ENCODE assay signal across 17 cellular contexts in the genomic region with DNA sequence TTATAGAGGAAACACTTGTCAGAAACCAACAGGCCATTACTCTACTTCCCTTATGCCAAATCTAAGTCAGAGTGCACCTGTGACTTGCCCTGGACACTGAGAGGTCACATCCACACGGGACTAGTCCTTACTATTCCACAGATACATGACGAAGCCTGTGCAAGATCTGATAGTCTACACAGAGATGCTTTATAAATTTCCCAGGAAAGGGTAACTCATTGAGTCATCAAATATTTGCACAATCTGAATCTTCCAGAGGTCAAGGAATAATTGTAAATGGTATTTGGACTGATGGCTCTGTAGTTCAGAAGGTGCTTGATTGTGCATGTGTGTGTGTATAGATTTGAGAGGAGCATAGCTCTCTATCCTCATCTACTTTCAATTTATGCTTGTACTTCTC.
"Had no signal": no experiment of that assay in that cellular context is flagged by ENCODE, and none has a peak within 500 bp of the region (broad histone marks: within the 10 kb centered on the region; RNA-seq: fewer than 3 reads in every experiment).

No MANE protein-coding gene starts in this region.

- H3K27ac Mint-ChIP-seq: activated T-helper 17 cell treated with anti-CD3 and anti-CD28 coated beads, Interleukin-2, amount 50 U/mL, for 72 hours; nephron had no signal

- H3K27me3 ChIP-seq: adrenal gland, tibial nerve, uterus had no signal

- H3K27ac ChIP-seq: adrenal gland, skin epidermis, tibial nerve, uterus had no signal

- H3K36me3 ChIP-seq: adrenal gland, tibial nerve, uterus had no signal

- H3K4me3 ChIP-seq: adrenal gland, skin epidermis, tibial nerve, uterus had no signal

- H3K4me3 Mint-ChIP-seq: activated T-helper 17 cell treated with anti-CD3 and anti-CD28 coated beads, Interleukin-2, amount 50 U/mL, for 72 hours; nephron had no signal

- H3K27me3 Mint-ChIP-seq: activated T-helper 17 cell treated with anti-CD3 and anti-CD28 coated beads, Interleukin-2, amount 50 U/mL, for 72 hours had no signal

- H3K4me1 ChIP-seq: uterus had no signal

- H3K9me3 ChIP-seq: adrenal gland, tibial nerve, uterus had no signal

- H3K9me3 Mint-ChIP-seq: activated T-helper 17 cell treated with anti-CD3 and anti-CD28 coated beads, Interleukin-2, amount 50 U/mL, for 72 hours; nephron had no signal

- DNase-seq: activated CD4-positive, alpha-beta T cell treated with anti-CD3 and anti-CD28 coated beads, Interleukin-2, amount 50 U/mL, for 4 hours; activated CD4-positive, CD25-positive, alpha-beta regulatory T cell treated with anti-CD3 and anti-CD28 coated beads, Interleukin-2, amount 50 U/mL, for 72 hours; activated naive CD4-positive, alpha-beta T cell treated with Interleukin-2 at 50 U/mL for 16 hours; adrenal gland; caudate nucleus; foreskin melanocyte; occipital lobe; stimulated activated CD4-positive, alpha-beta T cell treated with anti-CD3 and anti-CD28 coated beads, Interleukin-15, amount 100 ng/mL, for 24 hours; stimulated activated CD4-positive, alpha-beta T cell treated with anti-CD3 and anti-CD28 coated beads, Interleukin-4, amount 100 ng/mL, for 24 hours; stimulated activated naive CD4-positive, alpha-beta T cell; T1000; uterus had no signal

- ATAC-seq: activated T-helper 17 cell treated with anti-CD3 and anti-CD28 coated beads, Interleukin-2, amount 50 U/mL, for 72 hours; esophagus mucosa had no signal
